Comparison of ENCODE assay signal across 10 cellular contexts in genomic region chrX:34365482-34365881, GRCh38.
DNase-seq lines count a peak whose midpoint lies in the region; ATAC-seq, FAIRE-seq and TF ChIP-seq lines count a peak whose summit lies in the region.
"Had no signal": no experiment of that assay in that cellular context is flagged by ENCODE, and none has a peak within 500 bp of the region (broad histone marks: within the 10 kb centered on the region; RNA-seq: fewer than 3 reads in every experiment).

No MANE protein-coding gene starts in this region.

- no peak overlapping the region for H3K4me2 ChIP-seq in HepG2 (ENCODE audit: low read depth, low read length)
- no peak overlapping the region for H3K4me2 ChIP-seq in hepatocyte

- DNase-seq in HepG2 (ENCODE audit: low spot score) (no peak), SW480 (ENCODE audit: low spot score) (peak; percentile 32), hepatocyte (ENCODE audit: low spot score) (peak; percentile 43), uterus (no peak)
- DNase-seq in activated naive CD4-positive, alpha-beta T cell treated with Interleukin-2 at 50 U/mL for 16 hours: no peak
- DNase-seq: colonic mucosa had no signal

- POLR2A ChIA-PET in HepG2 (lab: Yijun Ruan, JAX): no interaction called here

- no peaks in the 10 kb centered on the region for H3K27me3 ChIP-seq in liver (ENCODE audit: control insufficient read depth in 4 of 4, insufficient read depth in 4 of 4, low read length in 3 of 4)
- H3K27me3 ChIP-seq in HepG2 (ENCODE audit: control insufficient read depth in 1 of 2, insufficient read depth in 2 of 2, low read length in 2 of 2): no peaks in the 10 kb centered on the region
- H3K27me3 ChIP-seq in hepatocyte: no peaks in the 10 kb centered on the region
- H3K27me3 ChIP-seq in uterus: no peaks in the 10 kb centered on the region
- H3K27me3 ChIP-seq: colonic mucosa, neutrophil had no signal

- no peaks in the 10 kb centered on the region for H3K79me2 ChIP-seq in HepG2 (ENCODE audit: insufficient read depth, low read length)
- no peaks in the 10 kb centered on the region for H3K79me2 ChIP-seq in hepatocyte

- TF ChIP-seq CTCF in liver (IDR thresholded peaks at IDR 0.05; ENCODE audit: low read depth, low read length, missing input control) (peak; percentile 55), HepG2 (CRISPR knock-in tag; IDR thresholded peaks at IDR 0.05) (no peak), hepatocyte (IDR thresholded peaks at IDR 0.05; ENCODE audit: poor library complexity) (peak; percentile 67), uterus (IDR thresholded peaks at IDR 0.05) (peak; percentile 10 to 55 (median 26))

- H3K9ac ChIP-seq in liver (ENCODE audit: low read depth in 1 of 2, low read length in 2 of 2) (no peak overlapping the region), HepG2 (ENCODE audit: insufficient read depth, low read depth, low read length) (no peak overlapping the region)

- no TSS peak for BruUV-seq in HepG2 (replicated peaks; lab: Mats Ljungman, UMichigan)

- 21% methylated on average over 5 of the region's 5 CpGs for WGBS in liver
- 15% methylated on average over 5 of the region's 5 CpGs for WGBS in HepG2 (ENCODE audit: low lambda C conversion rate)
- 25% methylated on average over 5 of the region's 5 CpGs for WGBS in hepatocyte (ENCODE audit: low lambda C conversion rate, missing lambda C conversion rate)

- no peak overlapping the region for H3K4me3 ChIP-seq in liver (ENCODE audit: low read depth in 1 of 3, low read length in 3 of 3)
- H3K4me3 ChIP-seq in HepG2 (replicated peaks in 1 of 3; ENCODE audit: insufficient read depth in 1 of 3, low read depth in 2 of 3, low read length in 3 of 3): no peak overlapping the region
- H3K4me3 ChIP-seq in hepatocyte: no peak overlapping the region
- no peak overlapping the region for H3K4me3 ChIP-seq in uterus
- H3K4me3 ChIP-seq: colonic mucosa had no signal

- no peak overlapping the region for H3K27ac ChIP-seq in liver (ENCODE audit: low read depth in 1 of 2, low read length in 2 of 2)
- no peak overlapping the region for H3K27ac ChIP-seq in HepG2 (ENCODE audit: extremely low read length, insufficient read depth, low read length)
- H3K27ac ChIP-seq in hepatocyte: no peak overlapping the region
- no peak overlapping the region for H3K27ac ChIP-seq in uterus
- H3K27ac ChIP-seq: colonic mucosa, neutrophil had no signal

- no peaks in the 10 kb centered on the region for H3K9me2 ChIP-seq in hepatocyte (replicated peaks; ENCODE audit: insufficient read depth)

- no peak overlapping the region for H2AFZ ChIP-seq in HepG2 (ENCODE audit: low read length)
- peak overlapping the region; percentile 36 for H2AFZ ChIP-seq in hepatocyte

- H4K20me1 ChIP-seq in HepG2 (ENCODE audit: insufficient read depth, low read length) (no peaks in the 10 kb centered on the region), hepatocyte (ENCODE audit: insufficient read depth, poor library complexity, severe bottlenecking) (no peaks in the 10 kb centered on the region)

- CTCF ChIA-PET in HepG2 (lab: Yijun Ruan, JAX; ENCODE audit: low intra/inter-chr PET ratio, low total read pairs): no interaction called here

- TF ChIP-seq POLR2A in HepG2 (IDR thresholded peaks at IDR 0.05; ENCODE audit: insufficient read depth in 1 of 2, low read depth in 2 of 2, low read length in 2 of 2) (no peak), uterus (IDR thresholded peaks at IDR 0.05) (no peak)

- no peaks in the 10 kb centered on the region for H3K36me3 ChIP-seq in liver (ENCODE audit: control insufficient read depth in 4 of 4, insufficient read depth in 3 of 4, low read depth in 1 of 4, low read length in 3 of 4)
- H3K36me3 ChIP-seq in HepG2 (replicated peaks in 1 of 2; ENCODE audit: control insufficient read depth in 1 of 2, insufficient read depth in 2 of 2, low read length in 2 of 2): no peaks in the 10 kb centered on the region
- no peaks in the 10 kb centered on the region for H3K36me3 ChIP-seq in hepatocyte (replicated peaks; ENCODE audit: insufficient read depth, low read depth)
- no peaks in the 10 kb centered on the region for H3K36me3 ChIP-seq in uterus
- H3K36me3 ChIP-seq: colonic mucosa, neutrophil had no signal

- TF ChIP-seq EP300 in HepG2 (IDR thresholded peaks at IDR 0.05; ENCODE audit: low read depth in 2 of 2, low read length in 2 of 2): no peak
- no peak for TF ChIP-seq EP300 in HepG2 (CRISPR knock-in tag; IDR thresholded peaks at IDR 0.05; ENCODE audit: borderline replicate concordance)

- TF ChIP-seq RAD21 in liver (IDR thresholded peaks at IDR 0.05) (peak; percentile 85 to 88), HepG2 (CRISPR knock-in tag; IDR thresholded peaks at IDR 0.05) (no peak)

- FAIRE-seq in HepG2 (lab: Jason Lieb, UNC): no peak

- no peaks in the 10 kb centered on the region for H3K9me3 ChIP-seq in liver (ENCODE audit: control insufficient read depth in 4 of 4, low read length in 3 of 4)
- H3K9me3 ChIP-seq in HepG2 (ENCODE audit: low read length): no peaks in the 10 kb centered on the region
- no peaks in the 10 kb centered on the region for H3K9me3 ChIP-seq in hepatocyte (ENCODE audit: low read depth)
- no peaks in the 10 kb centered on the region for H3K9me3 ChIP-seq in uterus
- H3K9me3 ChIP-seq: colonic mucosa, neutrophil had no signal

- ATAC-seq in HepG2 (no peak), HG02588 (IDR thresholded peaks at IDR 0.05; ENCODE audit: unreplicated experiment) (no peak), HG02973 (IDR thresholded peaks at IDR 0.05; ENCODE audit: unreplicated experiment) (no peak)

- intact Hi-C loops in HepG2 (cut with micrococcal nuclease; ENCODE audit: unreplicated experiment): no loop called here
- intact Hi-C loops in uterus (cut with DNase I; ENCODE audit: low total_unique reads): no loop called here

- in situ Hi-C loops in HepG2 (cut with HindIII; ENCODE audit: extremely low pct_ligation_motif_present, low pct_unique_long_range_greater_than_20kb): no loop called here

- H3K4me1 ChIP-seq in liver (ENCODE audit: control insufficient read depth in 4 of 4, insufficient read depth in 4 of 4, low read length in 3 of 4) (no peaks in the 10 kb centered on the region), HepG2 (ENCODE audit: insufficient read depth, low read length) (no peaks in the 10 kb centered on the region), hepatocyte (ENCODE audit: insufficient read depth) (no peaks in the 10 kb centered on the region), uterus (no peaks in the 10 kb centered on the region)
- H3K4me1 ChIP-seq: colonic mucosa had no signal

TF ChIP-seq in liver, 16 proteins besides CTCF, POLR2A, EP300 and RAD21 (continues in another document):
- no peak for TF ChIP-seq SP1 (IDR thresholded peaks at IDR 0.05)
- no peak for TF ChIP-seq GABPA (IDR thresholded peaks at IDR 0.05 in 1 of 2, conservative IDR thresholded peaks at IDR 0.05 in 1 of 2)
- no peak for TF ChIP-seq HNF4A (conservative IDR thresholded peaks at IDR 0.05)
- TF ChIP-seq FOXA2 (IDR thresholded peaks at IDR 0.05): no peak
- TF ChIP-seq ZBTB33 (IDR thresholded peaks at IDR 0.05): no peak
- no peak for TF ChIP-seq JUND (IDR thresholded peaks at IDR 0.05)
- TF ChIP-seq TAF1 (conservative IDR thresholded peaks at IDR 0.05): no peak
- TF ChIP-seq HNF4G (IDR thresholded peaks at IDR 0.05): no peak
- no peak for TF ChIP-seq MAX (IDR thresholded peaks at IDR 0.05)
- TF ChIP-seq RXRA (IDR thresholded peaks at IDR 0.05): no peak

TF ChIP-seq in HepG2, 621 proteins besides CTCF, POLR2A, EP300 and RAD21 (continues in another document):
- TF ChIP-seq ZMYM3 (CRISPR knock-in tag; IDR thresholded peaks at IDR 0.05) (no peak), SMAD3 (CRISPR knock-in tag; IDR thresholded peaks at IDR 0.05) (no peak), RAD51 (IDR thresholded peaks at IDR 0.05; ENCODE audit: borderline replicate concordance) (no peak), GMEB1 (CRISPR knock-in tag; IDR thresholded peaks at IDR 0.05; ENCODE audit: borderline replicate concordance) (no peak), KMT2A (CRISPR knock-in tag; IDR thresholded peaks at IDR 0.05) (no peak), SMARCE1 (IDR thresholded peaks at IDR 0.05; ENCODE audit: borderline replicate concordance) (no peak), ZNF879 (CRISPR knock-in tag; IDR thresholded peaks at IDR 0.05) (no peak), ZNF619 (CRISPR knock-in tag; IDR thresholded peaks at IDR 0.05) (no peak), ATF4 (CRISPR knock-in tag; IDR thresholded peaks at IDR 0.05) (no peak)

Comparison
In these comparisons a context has a peak if more than half of its experiments do, and no peak if none do; other contexts are left out.
1. DNase-seq: peak in SW480 (single experiment) and hepatocyte (single experiment); none in HepG2 (single experiment), uterus (0 of 2) and activated naive CD4-positive, alpha-beta T cell treated with Interleukin-2 at 50 U/mL for 16 hours (single experiment).